ENCODE assay signal across 19 cellular contexts in the genomic region with DNA sequence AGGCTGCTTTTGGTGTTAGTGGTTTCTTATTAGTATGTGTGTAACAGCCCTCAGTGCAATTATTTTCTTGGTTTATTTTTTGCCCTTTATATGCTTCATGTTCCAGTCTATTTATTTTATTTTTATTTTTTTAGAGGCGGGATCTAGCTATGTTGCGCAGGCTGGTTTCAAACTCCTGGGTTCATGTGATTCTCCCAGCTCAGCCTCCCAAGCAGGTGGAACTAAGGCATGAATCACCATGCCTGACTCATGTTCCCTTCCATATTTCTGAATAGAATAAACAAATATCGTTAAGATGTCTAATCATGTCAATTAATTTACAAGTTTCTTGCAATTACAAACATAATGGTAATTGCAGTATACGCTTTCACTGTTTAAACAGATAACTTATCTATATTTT. TPM values are rescaled to one million over a fixed set of nuclear protein-coding genes. Genes with fewer than 3 reads are reported as not detected.
A peak's percentile ranks its signal among the peaks of the same experiment; 100 is the strongest.
DNase-seq lines count a peak whose midpoint lies in the region; ATAC-seq and TF ChIP-seq lines count a peak whose summit lies in the region.
"Had no signal": no experiment of that assay in that cellular context is flagged by ENCODE, and none has a peak within 500 bp of the region (broad histone marks: within the 10 kb centered on the region; RNA-seq: fewer than 3 reads in every experiment).

No MANE protein-coding gene starts in this region.

- TF ChIP-seq CTCF in PC-3 (conservative IDR thresholded peaks at IDR 0.05; ENCODE audit: low read depth, low read length) (no peak), neural crest cell (conservative IDR thresholded peaks at IDR 0.05) (no peak)

- no peak overlapping the region for H2AFZ ChIP-seq in PC-3 (ENCODE audit: low read length)
- H2AFZ ChIP-seq: GM23338 had no signal

- no peaks in the 10 kb centered on the region for H4K20me1 ChIP-seq in PC-3 (ENCODE audit: low read length)

- no peaks in the 10 kb centered on the region for H3F3A ChIP-seq in PC-3 (ENCODE audit: low read length, unreplicated experiment)

- no peaks in the 10 kb centered on the region for H3K36me3 Mint-ChIP-seq in neural crest cell (ENCODE audit: low read depth)
- H3K36me3 Mint-ChIP-seq in activated T-cell treated with anti-CD3 and anti-CD28 coated beads, Interleukin-2, amount 50 U/mL, for 4 hours (ENCODE audit: insufficient read depth) = no peaks in the 10 kb centered on the region
- H3K36me3 Mint-ChIP-seq: CD4-positive, alpha-beta memory T cell had no signal

- CTCF ChIA-PET in PC-3 (lab: Charles Lee) = no interaction called here

- peaks cover 8% of the 10 kb centered on the region; the same call in 1 of the 2 replicates for H3K4me1 ChIP-seq in PC-3 (ENCODE audit: insufficient read depth, low read length)
- H3K4me1 ChIP-seq: BE2C, SJSA1 had no signal

- peak; percentile 66 for ATAC-seq in PC-3
- no peak for ATAC-seq in HG03469 (IDR thresholded peaks at IDR 0.05; ENCODE audit: unreplicated experiment)
- no peak for ATAC-seq in activated T-cell treated with anti-CD3 and anti-CD28 coated beads, Interleukin-2, amount 50 U/mL, for 4 hours
- ATAC-seq: GM23338 had no signal

- no peaks in the 10 kb centered on the region for H3K9me2 ChIP-seq in PC-3 (replicated peaks; ENCODE audit: low read length)

- H3K27ac Mint-ChIP-seq in neural crest cell (ENCODE audit: unreplicated experiment) = peak overlapping the region; percentile 43
- H3K27ac Mint-ChIP-seq: CD4-positive, alpha-beta memory T cell; GM23338 had no signal

- peaks cover 12% of the 10 kb centered on the region for H3K79me2 ChIP-seq in PC-3 (ENCODE audit: low read length)

- BruUV-seq in PC-3 (replicated peaks; lab: Mats Ljungman, UMichigan) = no TSS peak

- H3K27me3 ChIP-seq in PC-3 (ENCODE audit: low read length) = no peaks in the 10 kb centered on the region
- H3K27me3 ChIP-seq: BE2C, SJSA1 had no signal

- H3K9ac ChIP-seq in PC-3 (ENCODE audit: low read length) = no peak overlapping the region

- intact Hi-C loops in PC-3 (cut with micrococcal nuclease) = no loop called here

- no peak overlapping the region for H3K4me3 ChIP-seq in PC-3 (ENCODE audit: low read length)
- H3K4me3 ChIP-seq: GM23338, SJSA1 had no signal

- no peaks in the 10 kb centered on the region for H3K27me3 Mint-ChIP-seq in neural crest cell (ENCODE audit: low read depth)
- no peaks in the 10 kb centered on the region for H3K27me3 Mint-ChIP-seq in activated T-cell treated with anti-CD3 and anti-CD28 coated beads, Interleukin-2, amount 50 U/mL, for 4 hours (ENCODE audit: low read depth)
- H3K27me3 Mint-ChIP-seq: CD4-positive, alpha-beta memory T cell had no signal

- no peak overlapping the region for H3K27ac ChIP-seq in PC-3 (ENCODE audit: low read length)
- H3K27ac ChIP-seq: SJSA1 had no signal

- POLR2A ChIA-PET in PC-3 (lab: Charles Lee; ENCODE audit: unreplicated experiment) = interaction anchor here (0.6 kb wide), 1 partner anchor 1000 kb away, joined by 3 read pairs; no protein-coding TSS in a partner anchor

- H3K4me3 Mint-ChIP-seq in neural crest cell = no peak overlapping the region
- no peak overlapping the region for H3K4me3 Mint-ChIP-seq in activated T-cell treated with anti-CD3 and anti-CD28 coated beads, Interleukin-2, amount 50 U/mL, for 4 hours
- H3K4me3 Mint-ChIP-seq: CD4-positive, alpha-beta memory T cell; GM23338 had no signal

- no peaks in the 10 kb centered on the region for H3K9me3 Mint-ChIP-seq in neural crest cell
- H3K9me3 Mint-ChIP-seq in activated T-cell treated with anti-CD3 and anti-CD28 coated beads, Interleukin-2, amount 50 U/mL, for 4 hours = no peaks in the 10 kb centered on the region
- H3K9me3 Mint-ChIP-seq: CD4-positive, alpha-beta memory T cell; GM23338 had no signal

- peaks cover 37% of the 10 kb centered on the region; the same call in 1 of the 2 replicates for H3K36me3 ChIP-seq in PC-3 (ENCODE audit: low read depth, low read length)

- H3K4me1 Mint-ChIP-seq in neural crest cell = no peaks in the 10 kb centered on the region
- H3K4me1 Mint-ChIP-seq in activated T-cell treated with anti-CD3 and anti-CD28 coated beads, Interleukin-2, amount 50 U/mL, for 4 hours (ENCODE audit: low read depth) = no peaks in the 10 kb centered on the region
- H3K4me1 Mint-ChIP-seq: CD4-positive, alpha-beta memory T cell; GM23338 had no signal

- no peak overlapping the region for H3K4me2 ChIP-seq in PC-3 (ENCODE audit: low read length)
- H3K4me2 ChIP-seq: GM23338 had no signal

- peak; percentile 52 for DNase-seq in HCEC 1CT
- peak; percentile 57 for DNase-seq in PC-3
- DNase-seq in dermis blood vessel endothelial cell = peak; percentile 47
- DNase-seq in neural crest cell (ENCODE audit: low read depth, low spot score) = no peak
- DNase-seq in activated T-cell treated with anti-CD3 and anti-CD28 coated beads, Interleukin-2, amount 50 U/mL, for 4 hours = no peak
- DNase-seq in NCI-H2227 treated with DMSO at 0.1 percent for 48 hours (lab: John Stamatoyannopoulos, UW) = no peak
- DNase-seq: BE2C; Calu3; CD4-positive, alpha-beta memory T cell; DND-41; GF-D8; NCI-H1417 treated with DMSO at 0.1 percent for 48 hours; NCI-H2029; NCI-H2171; NCI-H748 treated with DMSO at 0.1 percent for 48 hours; OCI-M1 had no signal

- no peaks in the 10 kb centered on the region for H3K9me3 ChIP-seq in PC-3 (ENCODE audit: low read length)
- H3K9me3 ChIP-seq: BE2C, SJSA1 had no signal

RNA-seq across cellular contexts. Expression of a gene that starts 11.7 kb away (rescaled TPM):
- total RNA-seq in PC-3 (2014; rRNA removed) (29.0 and 32.4 TPM in 2 replicates), dermis blood vessel endothelial cell (6.4 and 7.5 TPM in 2 replicates), neural crest cell (35.0 and 36.0 TPM in 2 replicates)
- total RNA-seq in activated T-cell treated with anti-CD3 and anti-CD28 coated beads, Interleukin-2, amount 50 U/mL, for 4 hours = 10 to 100 TPM in 2 of 3 donors, 1 to 10 TPM in 1; 7.3 to 15.1 (median 11.6) TPM

RNA-seq across cellular contexts. Expression of a gene that starts 11.8 kb away (rescaled TPM):
- total RNA-seq in PC-3 (2014; rRNA removed) (56.4 and 92.3 TPM in 2 replicates), dermis blood vessel endothelial cell (25.9 and 26.3 TPM in 2 replicates), neural crest cell (27.5 and 27.9 TPM in 2 replicates)
- total RNA-seq in activated T-cell treated with anti-CD3 and anti-CD28 coated beads, Interleukin-2, amount 50 U/mL, for 4 hours = 10 to 100 TPM; 30.8 to 34.1 (median 32.0) TPM

RNA-seq across cellular contexts. Expression of a gene that starts 24.7 kb away (rescaled TPM):
- total RNA-seq in PC-3 (2014; rRNA removed) (54.8 and 83.8 TPM in 2 replicates), dermis blood vessel endothelial cell (46.3 and 53.9 TPM in 2 replicates), neural crest cell (202 and 228 TPM in 2 replicates)
- total RNA-seq in activated T-cell treated with anti-CD3 and anti-CD28 coated beads, Interleukin-2, amount 50 U/mL, for 4 hours = 100 to 1,000 TPM; 317 to 345 (median 339) TPM

Comparison
In these comparisons a context has a peak if more than half of its experiments do, and no peak if none do; other contexts are left out.
1. DNase-seq: peak in HCEC 1CT (single experiment), PC-3 (single experiment) and dermis blood vessel endothelial cell (single experiment); none in neural crest cell (single experiment), activated T-cell treated with anti-CD3 and anti-CD28 coated beads, Interleukin-2, amount 50 U/mL, for 4 hours (single experiment) and NCI-H2227 treated with DMSO at 0.1 percent for 48 hours (single experiment).